Comparison of ENCODE assay signal across 1 cellular context in genomic region chr13:41463823-41464602, GRCh38.
TF ChIP-seq lines count a peak whose summit lies in the region.

No MANE protein-coding gene starts in this region.

TF ChIP-seq in GM23338, 12 proteins besides CTCF, POLR2A, EP300 and RAD21 (continued from another document):
- TF ChIP-seq ZNF462 (CRISPR knock-in tag; IDR thresholded peaks at IDR 0.05) (no peak), ZNF114 (CRISPR knock-in tag; IDR thresholded peaks at IDR 0.05) (no peak), ZNF331 (CRISPR knock-in tag; IDR thresholded peaks at IDR 0.05; ENCODE audit: low read depth) (no peak), REST (IDR thresholded peaks at IDR 0.05; ENCODE audit: unreplicated experiment) (no peak)
